Comparison of ENCODE assay signal across 8 cellular contexts in the genomic region with DNA sequence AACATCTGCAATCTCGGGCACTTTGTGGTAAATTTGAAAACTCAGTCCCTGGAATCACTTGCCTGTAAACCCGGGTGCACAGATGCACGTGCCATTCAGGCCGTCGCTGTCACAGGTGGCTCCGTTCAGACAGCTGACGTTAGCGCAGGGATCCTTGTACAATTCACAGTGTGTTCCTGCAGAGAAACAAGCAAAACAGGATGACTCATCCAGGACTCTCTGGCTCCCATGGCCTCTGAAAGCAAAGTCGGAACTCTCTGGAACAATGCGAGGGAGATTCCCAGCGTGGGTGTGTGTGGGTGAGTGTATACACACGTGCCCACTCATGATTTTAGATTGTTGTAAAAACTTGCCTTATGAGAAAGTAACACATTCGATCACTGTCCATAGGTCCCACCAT.
A peak's percentile ranks its signal among the peaks of the same experiment; 100 is the strongest.
DNase-seq lines count a peak whose midpoint lies in the region; ATAC-seq lines count a peak whose summit lies in the region.

No MANE protein-coding gene starts in this region.

- CTCF ChIA-PET in activated CD4-positive, alpha-beta memory T cell treated with anti-CD3 and anti-CD28 coated beads for 36 hours (lab: Charles Lee): no interaction called here

- peak; percentile 66 for DNase-seq in GM04504 (ENCODE audit: low read depth)
- DNase-seq in T1000 (lab: John Stamatoyannopoulos, UW): peak; percentile 40
- peak; percentile 58 for DNase-seq in left cardiac atrium
- DNase-seq in mesenteric fat pad (ENCODE audit: low spot score): no peak
- no peak for DNase-seq in activated CD4-positive, alpha-beta memory T cell treated with anti-CD3 and anti-CD28 coated beads for 36 hours
- no peak for DNase-seq in activated naive CD8-positive, alpha-beta T cell treated with anti-CD3 and anti-CD28 coated beads, Interleukin-2, amount 50 U/mL, for 24 hours

- no peak overlapping the region for H3K4me3 ChIP-seq in skin epidermis

- H3K4me1 Mint-ChIP-seq in activated CD4-positive, alpha-beta memory T cell treated with anti-CD3 and anti-CD28 coated beads for 36 hours (ENCODE audit: low read depth): no peaks in the 10 kb centered on the region
- no peaks in the 10 kb centered on the region for H3K4me1 Mint-ChIP-seq in activated naive CD8-positive, alpha-beta T cell treated with anti-CD3 and anti-CD28 coated beads, Interleukin-2, amount 50 U/mL, for 24 hours

- H3K27ac ChIP-seq in skin epidermis: peak overlapping the region in 20 of 21 experiments; percentile 12 to 90 (median 76)

- no peaks in the 10 kb centered on the region for H3K27me3 Mint-ChIP-seq in activated CD4-positive, alpha-beta memory T cell treated with anti-CD3 and anti-CD28 coated beads for 36 hours
- peaks cover 2% of the 10 kb centered on the region for H3K27me3 Mint-ChIP-seq in activated naive CD8-positive, alpha-beta T cell treated with anti-CD3 and anti-CD28 coated beads, Interleukin-2, amount 50 U/mL, for 24 hours

- intact Hi-C loops in left cardiac atrium (cut with DNase I): no loop called here
- intact Hi-C loops in activated CD4-positive, alpha-beta memory T cell treated with anti-CD3 and anti-CD28 coated beads for 36 hours (cut with micrococcal nuclease): no loop called here

- no peak overlapping the region for H3K27ac Mint-ChIP-seq in activated CD4-positive, alpha-beta memory T cell treated with anti-CD3 and anti-CD28 coated beads for 36 hours
- H3K27ac Mint-ChIP-seq in activated naive CD8-positive, alpha-beta T cell treated with anti-CD3 and anti-CD28 coated beads, Interleukin-2, amount 50 U/mL, for 24 hours: no peak overlapping the region

- no peaks in the 10 kb centered on the region for H3K36me3 Mint-ChIP-seq in activated CD4-positive, alpha-beta memory T cell treated with anti-CD3 and anti-CD28 coated beads for 36 hours
- no peaks in the 10 kb centered on the region for H3K36me3 Mint-ChIP-seq in activated naive CD8-positive, alpha-beta T cell treated with anti-CD3 and anti-CD28 coated beads, Interleukin-2, amount 50 U/mL, for 24 hours (ENCODE audit: low read depth)

- no peaks in the 10 kb centered on the region for H3K9me3 Mint-ChIP-seq in activated CD4-positive, alpha-beta memory T cell treated with anti-CD3 and anti-CD28 coated beads for 36 hours
- no peaks in the 10 kb centered on the region for H3K9me3 Mint-ChIP-seq in activated naive CD8-positive, alpha-beta T cell treated with anti-CD3 and anti-CD28 coated beads, Interleukin-2, amount 50 U/mL, for 24 hours

- H3K4me3 Mint-ChIP-seq in activated CD4-positive, alpha-beta memory T cell treated with anti-CD3 and anti-CD28 coated beads for 36 hours: no peak overlapping the region
- no peak overlapping the region for H3K4me3 Mint-ChIP-seq in activated naive CD8-positive, alpha-beta T cell treated with anti-CD3 and anti-CD28 coated beads, Interleukin-2, amount 50 U/mL, for 24 hours

- POLR2A ChIA-PET in activated CD4-positive, alpha-beta memory T cell treated with anti-CD3 and anti-CD28 coated beads for 36 hours (lab: Charles Lee): no interaction called here

- peak; percentile 67 to 89 for ATAC-seq in left cardiac atrium
- ATAC-seq in activated naive CD8-positive, alpha-beta T cell treated with anti-CD3 and anti-CD28 coated beads, Interleukin-2, amount 50 U/mL, for 24 hours: no peak
- ATAC-seq in HG03342 (IDR thresholded peaks at IDR 0.05; ENCODE audit: unreplicated experiment): no peak

Comparison
In these comparisons a context has a peak if more than half of its experiments do, and no peak if none do; other contexts are left out.
1. DNase-seq: peak in GM04504 (single experiment), T1000 (single experiment) and left cardiac atrium (single experiment); none in mesenteric fat pad (single experiment), activated CD4-positive, alpha-beta memory T cell treated with anti-CD3 and anti-CD28 coated beads for 36 hours (single experiment) and activated naive CD8-positive, alpha-beta T cell treated with anti-CD3 and anti-CD28 coated beads, Interleukin-2, amount 50 U/mL, for 24 hours (single experiment).
2. ATAC-seq: peak in left cardiac atrium (2 of 2); none in activated naive CD8-positive, alpha-beta T cell treated with anti-CD3 and anti-CD28 coated beads, Interleukin-2, amount 50 U/mL, for 24 hours (single experiment) and HG03342 (single experiment).